19 cellular contexts compared by ENCODE assay signal in the genomic region with DNA sequence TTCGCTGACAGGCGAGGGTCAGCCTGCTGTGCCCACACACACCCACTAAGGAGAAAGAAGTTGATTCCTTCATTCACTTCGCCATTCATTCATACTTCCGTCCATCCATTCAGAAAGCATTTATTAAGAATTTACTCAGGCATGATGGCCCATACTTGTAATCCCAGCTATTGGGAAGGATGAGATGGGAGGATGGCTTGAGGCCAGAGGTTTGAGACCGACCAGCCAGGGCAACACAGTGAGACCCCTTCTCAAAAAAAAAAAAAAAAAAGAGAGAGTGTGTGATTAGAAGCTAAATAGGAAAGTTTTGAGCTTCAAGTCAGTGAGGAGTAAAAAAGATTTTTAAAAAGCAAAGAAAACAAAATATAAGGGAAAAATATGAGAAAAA. TPM values are rescaled to one million over a fixed set of nuclear protein-coding genes. Genes with fewer than 3 reads are reported as not detected.
DNase-seq lines count a peak whose midpoint lies in the region; ATAC-seq, FAIRE-seq and TF ChIP-seq lines count a peak whose summit lies in the region.
"Had no signal": no experiment of that assay in that cellular context is flagged by ENCODE, and none has a peak within 500 bp of the region (broad histone marks: within the 10 kb centered on the region; RNA-seq: fewer than 3 reads in every experiment).

No MANE protein-coding gene starts in this region.

- H2BK15ac ChIP-seq in H1 (ENCODE audit: low read length): no peak overlapping the region

- WGBS in H1 (ENCODE audit: extremely low coverage in 1 of 2, insufficient coverage in 1 of 2, insufficient read length in 1 of 2, insufficient replicate concordance in 2 of 2, low coverage in 1 of 2, low lambda C conversion rate in 2 of 2, missing lambda C conversion rate in 1 of 2), 2 experiments: 87% methylated on average over 5 of the region's 5 CpGs; no CpG with 5 or more reads in 1 of the 2 experiments

- no peak overlapping the region for H2BK5ac ChIP-seq in H1 (ENCODE audit: low read depth, low read length)

- H4K91ac ChIP-seq in H1 (replicated peaks; ENCODE audit: insufficient read length, low read length): no peak overlapping the region

- TF ChIP-seq POLR2A in H1 (IDR thresholded peaks at IDR 0.05; ENCODE audit: control extremely low read depth in 1 of 2, low read depth in 2 of 2, low read length in 2 of 2): no peak

- no peak for ATAC-seq in HG03469 (IDR thresholded peaks at IDR 0.05; ENCODE audit: unreplicated experiment)
- ATAC-seq: A549 had no signal

- H3K14ac ChIP-seq in H1 (ENCODE audit: insufficient read length): no peak overlapping the region

- H3K27me3 ChIP-seq in H1 (replicated peaks in 1 of 4; ENCODE audit: control insufficient read depth in 3 of 4, extremely low read depth in 1 of 4, insufficient read depth in 3 of 4, low read length in 3 of 4): peaks cover 9 to 19% (median 18%) of the 10 kb centered on the region in 4 experiments

- no peak overlapping the region for H3K4me3 Mint-ChIP-seq in activated CD4-positive, alpha-beta T cell treated with anti-CD3 and anti-CD28 coated beads, Interleukin-2, amount 10 ng/mL, durations not matched to agents 7 days and 5 days
- H3K4me3 Mint-ChIP-seq: CD4-positive, alpha-beta memory T cell; H9 had no signal

- H3K79me1 ChIP-seq in H1 (ENCODE audit: low read depth, low read length): no peaks in the 10 kb centered on the region

- no peaks in the 10 kb centered on the region for H3K9me3 Mint-ChIP-seq in activated CD4-positive, alpha-beta T cell treated with anti-CD3 and anti-CD28 coated beads, Interleukin-2, amount 10 ng/mL, durations not matched to agents 7 days and 5 days
- H3K9me3 Mint-ChIP-seq: CD4-positive, alpha-beta memory T cell; H9 had no signal

- H3K4me2 ChIP-seq in H1 (ENCODE audit: insufficient read depth in 1 of 2, low read depth in 2 of 2, low read length in 2 of 2): no peak overlapping the region
- H3K4me2 ChIP-seq: A549 had no signal

- POLR2A ChIA-PET in activated CD4-positive, alpha-beta T cell treated with anti-CD3 and anti-CD28 coated beads, Interleukin-2, amount 10 ng/mL, durations not matched to agents 7 days and 5 days (lab: Charles Lee): no interaction called here
- POLR2A ChIA-PET in RWPE1 (lab: Yijun Ruan, JAX; ENCODE audit: low non-redundant PET) (interaction anchor here (0.6 kb wide), 1 partner anchor 8 kb away, joined by 3 read pairs; no protein-coding TSS in a partner anchor), H1 (lab: Charles Lee; ENCODE audit: partially characterized antibody) (interaction anchor here (0.9 to 1.9 kb wide), 3 partner anchors 15 to 254 kb away, joined by 3 to 6 read pairs (median 3); no protein-coding TSS in a partner anchor)

- peaks cover 0 to 3% of the 10 kb centered on the region in 2 experiments for H4K20me1 ChIP-seq in H1 (replicated peaks in 1 of 2; ENCODE audit: control insufficient read depth in 1 of 2, insufficient read depth in 2 of 2, low read length in 2 of 2)

- no peak overlapping the region for H3K4me3 ChIP-seq in H1 (ENCODE audit: extremely low read depth in 1 of 4, insufficient read depth in 2 of 4, low read depth in 3 of 4, low read length in 4 of 4)
- H3K4me3 ChIP-seq: A549 had no signal

- no peak overlapping the region for H2AFZ ChIP-seq in H1 (ENCODE audit: low read length)

- no peak overlapping the region for H3K23ac ChIP-seq in H1 (ENCODE audit: insufficient read length)

- H2BK12ac ChIP-seq in H1 (ENCODE audit: low read depth, low read length): no peak overlapping the region

- CTCF ChIA-PET in activated CD4-positive, alpha-beta T cell treated with anti-CD3 and anti-CD28 coated beads, Interleukin-2, amount 10 ng/mL, durations not matched to agents 7 days and 5 days (lab: Charles Lee): interaction anchor here (0.6 to 2.2 kb wide), 9 partner anchors 13 to 183 kb away, joined by 3 to 6 read pairs (median 4); partner anchors contain the start of gene CES3
- CTCF ChIA-PET in RWPE1 (lab: Yijun Ruan, JAX) (interaction anchor here (2.7 kb wide), 1 partner anchor 10 kb away, joined by 6 read pairs; no protein-coding TSS in a partner anchor), H1 (lab: Charles Lee; ENCODE audit: partially characterized antibody) (interaction anchor here (0.5 to 4.7 kb wide), 17 partner anchors 9 to 1216 kb away, joined by 3 to 18 read pairs (median 3); partner anchors contain the start of gene CES3)

- no peak overlapping the region for H2AK5ac ChIP-seq in H1 (ENCODE audit: low read depth, low read length)

- DNase-seq in activated CD4-positive, alpha-beta T cell treated with anti-CD3 and anti-CD28 coated beads, Interleukin-2, amount 10 ng/mL, durations not matched to agents 7 days and 5 days: no peak
- no peak for DNase-seq in activated CD4-positive, alpha-beta T cell treated with anti-CD3 and anti-CD28 coated beads for 1 hour
- DNase-seq in RWPE1 (ENCODE audit: low spot score) (no peak), H1 (ENCODE audit: low read depth in 1 of 2, low spot score in 2 of 2) (no peak), NCI-H1436 (lab: John Stamatoyannopoulos, UW) (no peak), T1000 (lab: John Stamatoyannopoulos, UW) (no peak)
- DNase-seq: AML-193, Calu3, DMS79 treated with DMSO at 0.1 percent for 48 hours, GF-D8, GOT3, H9 had no signal

- TF ChIP-seq EP300 in H1 (IDR thresholded peaks at IDR 0.05; ENCODE audit: borderline replicate concordance in 1 of 2, low read depth in 2 of 2, low read length in 2 of 2): no peak

- H3K18ac ChIP-seq in H1 (ENCODE audit: extremely low read depth, low read length): no peak overlapping the region

- no peak overlapping the region for H3K9ac ChIP-seq in H1 (replicated peaks in 1 of 4; ENCODE audit: extremely low read depth in 1 of 4, low read depth in 3 of 4, low read length in 3 of 4)

- peaks cover 0 to 5% (median 1%) of the 10 kb centered on the region in 4 experiments; a peak in 2 of 7 replicates for H3K4me1 ChIP-seq in H1 (replicated peaks in 1 of 4; ENCODE audit: control insufficient read depth in 3 of 4, insufficient read depth in 4 of 4, low read length in 3 of 4)

- no peak overlapping the region for H4K5ac ChIP-seq in H1 (ENCODE audit: insufficient read length, low read depth, low read length)

- H3K27ac Mint-ChIP-seq in activated CD4-positive, alpha-beta T cell treated with anti-CD3 and anti-CD28 coated beads, Interleukin-2, amount 10 ng/mL, durations not matched to agents 7 days and 5 days: peak overlapping the region; percentile 54
- H3K27ac Mint-ChIP-seq: H9 had no signal

- peaks cover 18% of the 10 kb centered on the region for H3K4me1 Mint-ChIP-seq in activated CD4-positive, alpha-beta T cell treated with anti-CD3 and anti-CD28 coated beads, Interleukin-2, amount 10 ng/mL, durations not matched to agents 7 days and 5 days

- H3K36me3 ChIP-seq in H1 (ENCODE audit: control insufficient read depth in 2 of 4, insufficient read depth in 4 of 4, low read length in 3 of 4): peaks cover 5 to 18% (median 15%) of the 10 kb centered on the region in 4 experiments; a peak in 7 of 8 replicates

- no peak overlapping the region for H2BK20ac ChIP-seq in H1 (ENCODE audit: low read length)

- peaks cover 12% of the 10 kb centered on the region for H3K27me3 Mint-ChIP-seq in activated CD4-positive, alpha-beta T cell treated with anti-CD3 and anti-CD28 coated beads, Interleukin-2, amount 10 ng/mL, durations not matched to agents 7 days and 5 days

- H3K56ac ChIP-seq in H1 (replicated peaks; ENCODE audit: insufficient read length, low read depth, low read length): no peak overlapping the region

- no peak for TF ChIP-seq RAD21 in H1 (IDR thresholded peaks at IDR 0.05 in 1 of 2, conservative IDR thresholded peaks at IDR 0.05 in 1 of 2; ENCODE audit: low read depth in 2 of 2, low read length in 2 of 2)

- no peaks in the 10 kb centered on the region for H3K79me2 ChIP-seq in H1 (ENCODE audit: control insufficient read depth in 1 of 2, insufficient read depth in 2 of 2, low read length in 2 of 2)

- no peak for FAIRE-seq in H1 (lab: Jason Lieb, UNC)
- FAIRE-seq: A549 had no signal

- H4K8ac ChIP-seq in H1 (ENCODE audit: extremely low read depth, insufficient read depth, low read length): 0 out of 2 replicates have a peak overlapping the region, but pooled peaks have one; percentile 57

- TF ChIP-seq CTCF in RWPE1 (conservative IDR thresholded peaks at IDR 0.05; ENCODE audit: low read depth) (no peak), H1 (IDR thresholded peaks at IDR 0.05; ENCODE audit: control extremely low read depth in 1 of 3, insufficient read depth in 1 of 3, low read depth in 1 of 3, low read length in 3 of 3) (no peak)

- no peaks in the 10 kb centered on the region for H3K9me3 ChIP-seq in H1 (ENCODE audit: insufficient read depth in 2 of 2, low read depth in 1 of 2, low read length in 1 of 2)
- H3K9me3 ChIP-seq: A549 had no signal

- H3K27ac ChIP-seq in RWPE1 (peak overlapping the region; percentile 42), H1 (ENCODE audit: low read depth, low read length) (no peak overlapping the region)
- H3K27ac ChIP-seq: 22Rv1, A549, C4-2B had no signal

- peaks cover 7% of the 10 kb centered on the region for H3K36me3 Mint-ChIP-seq in activated CD4-positive, alpha-beta T cell treated with anti-CD3 and anti-CD28 coated beads, Interleukin-2, amount 10 ng/mL, durations not matched to agents 7 days and 5 days (ENCODE audit: low read depth)

- H3K23me2 ChIP-seq in H1 (ENCODE audit: low read depth, low read length): peaks cover 2% of the 10 kb centered on the region; the same call in 1 of the 2 replicates

- H2BK120ac ChIP-seq in H1 (replicated peaks; ENCODE audit: low read depth, low read length): no peak overlapping the region

- H3K4ac ChIP-seq in H1 (replicated peaks; ENCODE audit: insufficient read length, low read depth, low read length): no peak overlapping the region

RNA-seq across cellular contexts. Expression of gene CES2, which starts 8.7 kb away (rescaled TPM):
- total RNA-seq in activated CD4-positive, alpha-beta T cell treated with anti-CD3 and anti-CD28 coated beads, Interleukin-2, amount 10 ng/mL, durations not matched to agents 7 days and 5 days: 10 to 100 TPM; 31.5 to 34.9 TPM
- 14.4 and 14.7 TPM in 2 replicates for total RNA-seq in H1 (2021; fragmentation: NEBNext Ultra II Directional; extraction: Animal tissue kit (Norgen Biotek cat#: 25700))
- 8.6 and 16.8 TPM in 2 replicates for polyA plus RNA-seq in H1 (2011; rRNA removed)
- 12.2 TPM for polyA plus RNA-seq in H1 (2011; cell fraction: cytosol; rRNA removed)
- polyA plus RNA-seq in H1 (2011; cell fraction: nucleus; rRNA removed): 34.5 TPM
- 12.3 to 15.9 TPM (median 14.2 TPM) in 4 replicates for polyA plus RNA-seq in H1 (2012, experiment 1 of 2)
- 10.4 TPM for polyA plus RNA-seq in H1 (2012, experiment 2 of 2)
- 14.2 TPM for polyA plus RNA-seq in H1 (2013, experiment 1 of 2)
- polyA plus RNA-seq in H1 (2013, experiment 2 of 2): 12.1 TPM
- polyA minus RNA-seq in H1 (2011; rRNA and poly(A)+ RNA removed): 16.0 and 19.1 TPM in 2 replicates
- polyA minus RNA-seq in H1 (2011; cell fraction: cytosol; rRNA and poly(A)+ RNA removed): 9.0 TPM
- 33.8 TPM for polyA minus RNA-seq in H1 (2011; cell fraction: nucleus; rRNA and poly(A)+ RNA removed)

RNA-seq across cellular contexts. Expression of gene CIAO2B, which starts 9.8 kb away (rescaled TPM):
- 100 to 1,000 TPM in 1 of 2 experiments, 10 to 100 TPM in 1; 95.2 to 112 TPM for total RNA-seq in activated CD4-positive, alpha-beta T cell treated with anti-CD3 and anti-CD28 coated beads, Interleukin-2, amount 10 ng/mL, durations not matched to agents 7 days and 5 days
- 65.6 and 71.3 TPM in 2 replicates for total RNA-seq in H1 (2021; fragmentation: NEBNext Ultra II Directional; extraction: Animal tissue kit (Norgen Biotek cat#: 25700))
- polyA plus RNA-seq in H1 (2011; rRNA removed): 248 and 256 TPM in 2 replicates
- polyA plus RNA-seq in H1 (2011; cell fraction: cytosol; rRNA removed): 191 TPM
- polyA plus RNA-seq in H1 (2011; cell fraction: nucleus; rRNA removed): 156 TPM
- 67.2 to 137 TPM (median 134 TPM) in 4 replicates for polyA plus RNA-seq in H1 (2012, experiment 1 of 2)
- 152 TPM for polyA plus RNA-seq in H1 (2012, experiment 2 of 2)
- polyA plus RNA-seq in H1 (2013, experiment 1 of 2): 82.5 TPM
- polyA plus RNA-seq in H1 (2013, experiment 2 of 2): 88.9 TPM
- polyA minus RNA-seq in H1 (2011; rRNA and poly(A)+ RNA removed): 69.6 and 94.4 TPM in 2 replicates
- polyA minus RNA-seq in H1 (2011; cell fraction: cytosol; rRNA and poly(A)+ RNA removed): 53.9 TPM
- 28.7 TPM for polyA minus RNA-seq in H1 (2011; cell fraction: nucleus; rRNA and poly(A)+ RNA removed)

RNA-seq across cellular contexts. Expression of gene CES3, which starts 17.0 kb away (rescaled TPM):
- total RNA-seq in activated CD4-positive, alpha-beta T cell treated with anti-CD3 and anti-CD28 coated beads, Interleukin-2, amount 10 ng/mL, durations not matched to agents 7 days and 5 days: 1 to 10 TPM; 5.9 to 6.4 TPM
- 1.6 and 1.7 TPM in 2 replicates for total RNA-seq in H1 (2021; fragmentation: NEBNext Ultra II Directional; extraction: Animal tissue kit (Norgen Biotek cat#: 25700))
- polyA plus RNA-seq in H1 (2011; rRNA removed): 2.2 and 2.8 TPM in 2 replicates
- 3.4 TPM for polyA plus RNA-seq in H1 (2011; cell fraction: cytosol; rRNA removed)
- 13.2 TPM for polyA plus RNA-seq in H1 (2011; cell fraction: nucleus; rRNA removed)
- polyA plus RNA-seq in H1 (2012, experiment 1 of 2): 1.1 to 3.7 TPM (median 2.0 TPM) in 4 replicates
- 0.67 TPM for polyA plus RNA-seq in H1 (2012, experiment 2 of 2)
- 1.7 TPM for polyA plus RNA-seq in H1 (2013, experiment 1 of 2)
- polyA plus RNA-seq in H1 (2013, experiment 2 of 2): 1.3 TPM
- polyA minus RNA-seq in H1 (2011; rRNA and poly(A)+ RNA removed): 2.4 and 2.9 TPM in 2 replicates
- polyA minus RNA-seq in H1 (2011; cell fraction: cytosol; rRNA and poly(A)+ RNA removed): 0.59 TPM
- 12.5 TPM for polyA minus RNA-seq in H1 (2011; cell fraction: nucleus; rRNA and poly(A)+ RNA removed)
- polyA plus RNA-seq: CD4-positive, alpha-beta memory T cell had no signal

RNA-seq across cellular contexts. Expression of gene RRAD, which starts 18.7 kb away (rescaled TPM):
- under 1 TPM; 0.20 to 0.23 TPM for total RNA-seq in activated CD4-positive, alpha-beta T cell treated with anti-CD3 and anti-CD28 coated beads, Interleukin-2, amount 10 ng/mL, durations not matched to agents 7 days and 5 days
- total RNA-seq in H1 (2021; fragmentation: NEBNext Ultra II Directional; extraction: Animal tissue kit (Norgen Biotek cat#: 25700)): not detected in 2 replicates
- polyA plus RNA-seq in H1 (2011; rRNA removed): 0.08 and 0.17 TPM in 2 replicates
- polyA plus RNA-seq in H1 (2011; cell fraction: cytosol; rRNA removed): 0.26 TPM
- polyA plus RNA-seq in H1 (2011; cell fraction: nucleus; rRNA removed): 0.57 TPM
- polyA plus RNA-seq in H1 (2012, experiment 1 of 2): 0.16 to 0.83 TPM (median 0.18 TPM) in 3 of 4 replicates, not detected in the other
- 0.16 TPM for polyA plus RNA-seq in H1 (2012, experiment 2 of 2)
- 0.08 TPM for polyA plus RNA-seq in H1 (2013, experiment 1 of 2)
- 0.09 TPM for polyA plus RNA-seq in H1 (2013, experiment 2 of 2)
- not detected in 2 replicates for polyA minus RNA-seq in H1 (2011; rRNA and poly(A)+ RNA removed)
- polyA minus RNA-seq in H1 (2011; cell fraction: cytosol; rRNA and poly(A)+ RNA removed): not detected
- polyA minus RNA-seq in H1 (2011; cell fraction: nucleus; rRNA and poly(A)+ RNA removed): not detected
- polyA plus RNA-seq: CD4-positive, alpha-beta memory T cell had no signal

RNA-seq across cellular contexts. Expression of gene CDH16, which starts 25.4 kb away (rescaled TPM):
- not detected for total RNA-seq in activated CD4-positive, alpha-beta T cell treated with anti-CD3 and anti-CD28 coated beads, Interleukin-2, amount 10 ng/mL, durations not matched to agents 7 days and 5 days
- not detected in 2 replicates for total RNA-seq in H1 (2021; fragmentation: NEBNext Ultra II Directional; extraction: Animal tissue kit (Norgen Biotek cat#: 25700))
- not detected in 2 replicates for polyA plus RNA-seq in H1 (2011; rRNA removed)
- polyA plus RNA-seq in H1 (2011; cell fraction: cytosol; rRNA removed): not detected
- not detected for polyA plus RNA-seq in H1 (2011; cell fraction: nucleus; rRNA removed)
- polyA plus RNA-seq in H1 (2012, experiment 1 of 2): not detected in 4 replicates
- not detected for polyA plus RNA-seq in H1 (2012, experiment 2 of 2)
- polyA plus RNA-seq in H1 (2013, experiment 1 of 2): not detected
- not detected for polyA plus RNA-seq in H1 (2013, experiment 2 of 2)
- not detected in 2 replicates for polyA minus RNA-seq in H1 (2011; rRNA and poly(A)+ RNA removed)
- not detected for polyA minus RNA-seq in H1 (2011; cell fraction: cytosol; rRNA and poly(A)+ RNA removed)
- polyA minus RNA-seq in H1 (2011; cell fraction: nucleus; rRNA and poly(A)+ RNA removed): not detected
- total RNA-seq: Calu3; CD4-positive, alpha-beta memory T cell; H9; HT-29 had no signal
- polyA plus RNA-seq: BJ; CD4-positive, alpha-beta memory T cell had no signal
